ENCODE assay signal across 12 cellular contexts in genomic region chr22:37842015-37842793, GRCh38. TPM values are rescaled to one million over a fixed set of nuclear protein-coding genes. Genes with fewer than 3 reads are reported as not detected.
DNase-seq lines count a peak whose midpoint lies in the region; ATAC-seq and TF ChIP-seq lines count a peak whose summit lies in the region.
"Had no signal": no experiment of that assay in that cellular context is flagged by ENCODE, and none has a peak within 500 bp of the region (broad histone marks: within the 10 kb centered on the region; RNA-seq: fewer than 3 reads in every experiment).

No MANE protein-coding gene starts in this region.

- H3K27me3 ChIP-seq in endodermal cell (ENCODE audit: control insufficient read depth, insufficient read depth, low read length, poor library complexity, severe bottlenecking), result no peaks in the 10 kb centered on the region
- H3K27me3 ChIP-seq: vagina had no signal

- H3K4me3 ChIP-seq in endodermal cell (ENCODE audit: low read length), result no peak overlapping the region

- no peak for ATAC-seq in activated T-cell treated with anti-CD3 and anti-CD28 coated beads, Interleukin-2, amount 50 U/mL, for 4 hours

- H3K4me3 Mint-ChIP-seq in activated T-cell treated with anti-CD3 and anti-CD28 coated beads, Interleukin-2, amount 50 U/mL, for 4 hours, result peak overlapping the region; percentile 68
- H3K4me3 Mint-ChIP-seq in endodermal cell, result peak overlapping the region; percentile 77
- H3K4me3 Mint-ChIP-seq in progenitor cell of endocrine pancreas (ENCODE audit: low read depth), result peak overlapping the region; percentile 66

- peaks cover 14% of the 10 kb centered on the region for H3K4me1 Mint-ChIP-seq in activated T-cell treated with anti-CD3 and anti-CD28 coated beads, Interleukin-2, amount 50 U/mL, for 4 hours (ENCODE audit: low read depth)
- H3K4me1 Mint-ChIP-seq in endodermal cell (no peaks in the 10 kb centered on the region), progenitor cell of endocrine pancreas (ENCODE audit: low read depth) (peaks cover 12% of the 10 kb centered on the region)

- peaks cover 6% of the 10 kb centered on the region for H3K36me3 Mint-ChIP-seq in activated T-cell treated with anti-CD3 and anti-CD28 coated beads, Interleukin-2, amount 50 U/mL, for 4 hours (ENCODE audit: insufficient read depth)
- peaks cover 17% of the 10 kb centered on the region for H3K36me3 Mint-ChIP-seq in endodermal cell (ENCODE audit: low read depth)
- peaks cover 5% of the 10 kb centered on the region for H3K36me3 Mint-ChIP-seq in progenitor cell of endocrine pancreas (ENCODE audit: insufficient read depth)

- H3K36me3 ChIP-seq in endodermal cell (ENCODE audit: control insufficient read depth, insufficient read depth, low read length), result peaks cover 13% of the 10 kb centered on the region

- H3K4me1 ChIP-seq in endodermal cell (ENCODE audit: control insufficient read depth, insufficient read depth, low read length), result no peaks in the 10 kb centered on the region
- H3K4me1 ChIP-seq: parathyroid adenoma had no signal

- no peak overlapping the region for H3K27ac ChIP-seq in endodermal cell (ENCODE audit: low read depth, low read length)
- H3K27ac ChIP-seq: parathyroid adenoma, SK-N-MC, vagina had no signal

- CTCF ChIA-PET in HEK293T (lab: Yijun Ruan, JAX), result interaction anchor here (2.7 kb wide), 1 partner anchor 25 kb away, joined by 8 read pairs; no protein-coding TSS in a partner anchor

- no peak for DNase-seq in activated T-cell treated with anti-CD3 and anti-CD28 coated beads, Interleukin-2, amount 50 U/mL, for 4 hours
- no peak for DNase-seq in activated T-cell treated with anti-CD3 and anti-CD28 coated beads for 4 hours
- DNase-seq in SK-MEL-5 (ENCODE audit: low read depth, low spot score), result peak; percentile 98
- DNase-seq in endodermal cell, result no peak
- DNase-seq in progenitor cell of endocrine pancreas (ENCODE audit: low spot score, unreplicated experiment), result no peak
- no peak for DNase-seq in NCI-H2107 treated with DMSO at 0.1 percent for 48 hours (lab: John Stamatoyannopoulos, UW; ENCODE audit: unreplicated experiment)
- no peak for DNase-seq in stimulated activated CD4-positive, alpha-beta T cell treated with anti-CD3 and anti-CD28 coated beads, Interleukin-12 subunit alpha, Interleukin-12 subunit beta, amount 100 ng/mL, for 4 hours
- no peak for DNase-seq in HEK293T (ENCODE audit: extremely low spot score)
- DNase-seq: AML-193 had no signal

- WGBS in endodermal cell (ENCODE audit: insufficient coverage in 1 of 2, insufficient read length in 1 of 2), 2 experiments, result 96 to 97% methylated on average over 9 to 10 of the region's 10 CpGs

- H3K9me3 Mint-ChIP-seq in activated T-cell treated with anti-CD3 and anti-CD28 coated beads, Interleukin-2, amount 50 U/mL, for 4 hours, result no peaks in the 10 kb centered on the region
- peaks cover 8% of the 10 kb centered on the region for H3K9me3 Mint-ChIP-seq in endodermal cell
- no peaks in the 10 kb centered on the region for H3K9me3 Mint-ChIP-seq in progenitor cell of endocrine pancreas (ENCODE audit: low read depth)

- H3K9ac ChIP-seq in endodermal cell (ENCODE audit: extremely low read depth, low read length, poor library complexity, severe bottlenecking), result no peak overlapping the region
- H3K9ac ChIP-seq: parathyroid adenoma had no signal

- no peaks in the 10 kb centered on the region for H3K27me3 Mint-ChIP-seq in activated T-cell treated with anti-CD3 and anti-CD28 coated beads, Interleukin-2, amount 50 U/mL, for 4 hours (ENCODE audit: low read depth)
- H3K27me3 Mint-ChIP-seq in endodermal cell (ENCODE audit: insufficient read depth), result peaks cover 2% of the 10 kb centered on the region
- no peaks in the 10 kb centered on the region for H3K27me3 Mint-ChIP-seq in progenitor cell of endocrine pancreas

- POLR2A ChIA-PET in HEK293T (lab: Yijun Ruan, JAX), result interaction anchor here (1.9 kb wide), 1 partner anchor 24 kb away, joined by 5 read pairs; no protein-coding TSS in a partner anchor

- in situ Hi-C loops in SK-MEL-5 (cut with HindIII; ENCODE audit: low pct_unique_long_range_greater_than_20kb, low sequenced_read_pairs), result no loop called here

- H3K9me3 ChIP-seq in endodermal cell (ENCODE audit: control insufficient read depth, low read length), result peaks cover 7% of the 10 kb centered on the region
- H3K9me3 ChIP-seq: vagina had no signal

- TF ChIP-seq CTCF in endodermal cell (conservative IDR thresholded peaks at IDR 0.05) (no peak), progenitor cell of endocrine pancreas (IDR thresholded peaks at IDR 0.05; ENCODE audit: unreplicated experiment) (no peak)

- H3K27ac Mint-ChIP-seq in endodermal cell (no peak overlapping the region), progenitor cell of endocrine pancreas (peak overlapping the region; percentile 62)

TF ChIP-seq in HEK293T, 16 proteins besides CTCF, POLR2A, EP300 and RAD21:
- no peak for TF ChIP-seq TARDBP (IDR thresholded peaks at IDR 0.05)

RNA-seq across cellular contexts. Expression of gene ANKRD54, which starts 1.9 kb away (rescaled TPM):
- 10 to 100 TPM; 28.0 to 30.4 (median 29.7) TPM for total RNA-seq in activated T-cell treated with anti-CD3 and anti-CD28 coated beads, Interleukin-2, amount 50 U/mL, for 4 hours
- 47.7 and 50.8 TPM in 2 replicates for total RNA-seq in SK-MEL-5 (2014; rRNA removed; shearing (Covaris generic))
- polyA plus RNA-seq in SK-MEL-5 (2015; cell fraction: cytosol; rRNA removed), result 105 TPM in 2 replicates
- 129 and 157 TPM in 2 replicates for polyA plus RNA-seq in SK-MEL-5 (2015; cell fraction: nucleus; rRNA removed)
- total RNA-seq in endodermal cell, result 10 to 100 TPM; 14.1 to 14.3 TPM
- 22.1 TPM for polyA plus RNA-seq in endodermal cell (2013, experiment 1 of 2)
- 23.6 TPM for polyA plus RNA-seq in endodermal cell (2013, experiment 2 of 2)
- total RNA-seq in progenitor cell of endocrine pancreas, result 23.7 and 24.2 TPM in 2 replicates

RNA-seq across cellular contexts. Expression of gene EIF3L, which starts 7.0 kb away (rescaled TPM):
- total RNA-seq in activated T-cell treated with anti-CD3 and anti-CD28 coated beads, Interleukin-2, amount 50 U/mL, for 4 hours, result 100 to 1,000 TPM; 448 to 518 (median 461) TPM
- total RNA-seq in SK-MEL-5 (2014; rRNA removed; shearing (Covaris generic)), result 664 and 804 TPM in 2 replicates
- polyA plus RNA-seq in SK-MEL-5 (2015; cell fraction: cytosol; rRNA removed), result 479 and 555 TPM in 2 replicates
- 236 and 246 TPM in 2 replicates for polyA plus RNA-seq in SK-MEL-5 (2015; cell fraction: nucleus; rRNA removed)
- 100 to 1,000 TPM; 469 to 541 TPM for total RNA-seq in endodermal cell
- 523 TPM for polyA plus RNA-seq in endodermal cell (2013, experiment 1 of 2)
- polyA plus RNA-seq in endodermal cell (2013, experiment 2 of 2), result 462 TPM
- 725 and 736 TPM in 2 replicates for total RNA-seq in progenitor cell of endocrine pancreas

RNA-seq across cellular contexts. Expression of gene GALR3, which starts 19.0 kb away (rescaled TPM):
- total RNA-seq in activated T-cell treated with anti-CD3 and anti-CD28 coated beads, Interleukin-2, amount 50 U/mL, for 4 hours, result not detected
- not detected in 2 replicates for total RNA-seq in SK-MEL-5 (2014; rRNA removed; shearing (Covaris generic))
- not detected in 2 replicates for polyA plus RNA-seq in SK-MEL-5 (2015; cell fraction: cytosol; rRNA removed)
- not detected in 2 replicates for polyA plus RNA-seq in SK-MEL-5 (2015; cell fraction: nucleus; rRNA removed)
- total RNA-seq in endodermal cell (under 1 TPM; 0.40 to 0.77 TPM), progenitor cell of endocrine pancreas (0.41 and 0.87 TPM in 2 replicates)
- polyA plus RNA-seq in endodermal cell (2013, experiment 1 of 2), result not detected
- polyA plus RNA-seq in endodermal cell (2013, experiment 2 of 2), result 0.33 TPM
- total RNA-seq: vagina had no signal

RNA-seq across cellular contexts. Expression of gene GCAT, which starts 34.5 kb away (rescaled TPM):
- 10 to 100 TPM in 1 of 3 donors, 1 to 10 TPM in 2; 6.5 to 12.3 (median 8.6) TPM for total RNA-seq in activated T-cell treated with anti-CD3 and anti-CD28 coated beads, Interleukin-2, amount 50 U/mL, for 4 hours
- total RNA-seq in SK-MEL-5 (2014; rRNA removed; shearing (Covaris generic)), result 29.3 and 32.5 TPM in 2 replicates
- 23.6 and 24.7 TPM in 2 replicates for polyA plus RNA-seq in SK-MEL-5 (2015; cell fraction: cytosol; rRNA removed)
- 18.8 and 24.5 TPM in 2 replicates for polyA plus RNA-seq in SK-MEL-5 (2015; cell fraction: nucleus; rRNA removed)
- total RNA-seq in endodermal cell (10 to 100 TPM; 22.2 to 26.2 TPM), progenitor cell of endocrine pancreas (20.2 and 28.1 TPM in 2 replicates)
- polyA plus RNA-seq in endodermal cell (2013, experiment 1 of 2), result 22.0 TPM
- polyA plus RNA-seq in endodermal cell (2013, experiment 2 of 2), result 17.9 TPM
